Comparison of ENCODE assay signal across 24 cellular contexts in genomic region chr1:177227978-177228720, GRCh38. TPM values are rescaled to one million over a fixed set of nuclear protein-coding genes. Genes with fewer than 3 reads are reported as not detected.
DNase-seq lines count a peak whose midpoint lies in the region; FAIRE-seq and TF ChIP-seq lines count a peak whose summit lies in the region.
"Had no signal": no experiment of that assay in that cellular context is flagged by ENCODE, and none has a peak within 500 bp of the region (broad histone marks: within the 10 kb centered on the region; RNA-seq: fewer than 3 reads in every experiment).

No MANE protein-coding gene starts in this region.

- H3K27ac ChIP-seq in keratinocyte (ENCODE audit: control insufficient read depth, insufficient read depth, low read length), result no peak overlapping the region
- H3K27ac ChIP-seq: BLaER1 treated with 17β-estradiol and CSF1 and Interleukin-3, amounts not matched to agents 10 nM and 100 nM; SK-N-MC had no signal

- dilution Hi-C loops in keratinocyte (cut with MboI; ENCODE audit: extremely low pct_ligation_motif_present, low sequenced_read_pairs), result no loop called here

- H3K79me2 ChIP-seq in keratinocyte (ENCODE audit: control insufficient read depth, insufficient read depth, low read length), result no peaks in the 10 kb centered on the region

- no peak overlapping the region for H3K4me2 ChIP-seq in keratinocyte (ENCODE audit: control insufficient read depth, extremely low read depth, insufficient read depth, low read depth, low read length)
- H3K4me2 ChIP-seq: BLaER1 treated with 17β-estradiol and CSF1 and Interleukin-3, amounts not matched to agents 10 nM and 100 nM had no signal

- no peaks in the 10 kb centered on the region for H3K9me1 ChIP-seq in keratinocyte (ENCODE audit: control insufficient read depth, extremely low read depth, insufficient read depth, low read length)

- no peak overlapping the region for H3K9ac ChIP-seq in keratinocyte (ENCODE audit: control insufficient read depth, extremely low read depth, insufficient read depth, low read length)
- H3K9ac ChIP-seq: BLaER1 treated with 17β-estradiol and CSF1 and Interleukin-3, amounts not matched to agents 10 nM and 100 nM had no signal

- no peaks in the 10 kb centered on the region for H3K36me3 ChIP-seq in keratinocyte (ENCODE audit: control insufficient read depth in 2 of 2, extremely low read depth in 1 of 2, insufficient read depth in 2 of 2, low read length in 2 of 2)
- H3K36me3 ChIP-seq: BLaER1 treated with 17β-estradiol and CSF1 and Interleukin-3, amounts not matched to agents 10 nM and 100 nM had no signal

- peaks cover 11% of the 10 kb centered on the region for H3K4me1 ChIP-seq in keratinocyte (ENCODE audit: control insufficient read depth, extremely low read depth, insufficient read depth, low read length)

- peak; percentile 27 for DNase-seq in DMS79 (lab: John Stamatoyannopoulos, UW)
- peak; percentile 8 for DNase-seq in LHCN-M2 (ENCODE audit: low read depth)
- DNase-seq in NCI-H69 (lab: John Stamatoyannopoulos, UW), result peak; percentile 41
- no peak for DNase-seq in keratinocyte (ENCODE audit: low read depth, low spot score)
- no peak for DNase-seq in activated gamma-delta T cell treated with Interleukin-2 at 50 U/mL for 16 hours
- DNase-seq in DMS 273 (lab: John Stamatoyannopoulos, UW; ENCODE audit: unreplicated experiment), result no peak
- DNase-seq in activated effector memory CD4-positive, alpha-beta T cell treated with anti-CD3 and anti-CD28 coated beads, Interleukin-2, amount 50 U/mL, for 16 hours, result no peak
- DNase-seq: CD4-positive, alpha-beta memory T cell; DMS153; GDM1; GOT3; KG1; NCI-H1417 treated with DMSO at 0.1 percent for 48 hours; NCI-H1930; NCI-H524 treated with DMSO at 0.1 percent for 48 hours; NK-92 treated with Interleukin-12 subunit alpha and Interleukin-12 subunit beta, amount 100 ng/mL, for 24 hours; Right ventricle myocardium superior; SW 1271; T-helper 17 cell had no signal

- no peak overlapping the region for H2AFZ ChIP-seq in keratinocyte (ENCODE audit: control insufficient read depth, low read length)

- no peaks in the 10 kb centered on the region for H3K9me3 ChIP-seq in keratinocyte (ENCODE audit: control insufficient read depth, low read depth, low read length)
- H3K9me3 ChIP-seq: BLaER1 treated with 17β-estradiol and CSF1 and Interleukin-3, amounts not matched to agents 10 nM and 100 nM had no signal

- H4K20me1 ChIP-seq in keratinocyte (ENCODE audit: control insufficient read depth, extremely low read depth, insufficient read depth, low read length), result no peaks in the 10 kb centered on the region
- H4K20me1 ChIP-seq: BLaER1 treated with 17β-estradiol and CSF1 and Interleukin-3, amounts not matched to agents 10 nM and 100 nM had no signal

- H3K4me3 ChIP-seq in keratinocyte (ENCODE audit: control insufficient read depth in 2 of 3, extremely low read depth in 1 of 3, insufficient read depth in 2 of 3, low read depth in 1 of 3, low read length in 3 of 3), result no peak overlapping the region
- H3K4me3 ChIP-seq: BLaER1 treated with 17β-estradiol and CSF1 and Interleukin-3, amounts not matched to agents 10 nM and 100 nM; SK-N-MC had no signal

- no peak for TF ChIP-seq CTCF in keratinocyte (optimal IDR thresholded peaks at IDR 0.05 in 1 of 3, IDR thresholded peaks at IDR 0.05 in 1 of 3, conservative IDR thresholded peaks at IDR 0.05 in 1 of 3; ENCODE audit: extremely low read depth in 1 of 3, insufficient read depth in 2 of 3, low read length in 3 of 3)

- H3K27me3 ChIP-seq in keratinocyte (ENCODE audit: control insufficient read depth, extremely low read depth, insufficient read depth, low read length), result no peaks in the 10 kb centered on the region
- H3K27me3 ChIP-seq: BLaER1 treated with 17β-estradiol and CSF1 and Interleukin-3, amounts not matched to agents 10 nM and 100 nM had no signal

- FAIRE-seq in keratinocyte (lab: Jason Lieb, UNC), result peak; percentile 32
- FAIRE-seq: GM18507, HTR-8/SVneo, RCC 7860 had no signal

RNA-seq across cellular contexts. Expression of gene BRINP2, which starts 57.4 kb away (rescaled TPM):
- total RNA-seq in LHCN-M2 (2014; rRNA removed), result 0.46 and 0.71 TPM in 2 replicates
- polyA plus RNA-seq in LHCN-M2 (2012), result not detected
- polyA plus RNA-seq in keratinocyte, result 0.05 TPM in 1 of 3 replicates, not detected in the others
- polyA plus RNA-seq in keratinocyte (2011; ENCODE audit: low read depth), result not detected
- polyA plus RNA-seq in keratinocyte (2011; cell fraction: cytosol; rRNA removed), result 0.06 TPM in 1 of 2 replicates, not detected in the other
- polyA plus RNA-seq in keratinocyte (2011; cell fraction: nucleus; rRNA removed), result 0.08 and 0.11 TPM in 2 replicates
- polyA plus RNA-seq in keratinocyte (2012; ENCODE audit: low replicate concordance), result 0.02 and 0.06 TPM in 2 replicates
- not detected in 3 replicates for polyA minus RNA-seq in keratinocyte
- not detected for polyA minus RNA-seq in keratinocyte (2011; cell fraction: cytosol; rRNA and poly(A)+ RNA removed)
- polyA minus RNA-seq in keratinocyte (2011; cell fraction: nucleus; rRNA and poly(A)+ RNA removed), result not detected in 2 replicates
- total RNA-seq: CD4-positive, alpha-beta memory T cell; T-helper 17 cell had no signal
- polyA plus RNA-seq: CD4-positive, alpha-beta memory T cell had no signal

Comparison
In these comparisons a context has a peak if more than half of its experiments do, and no peak if none do; other contexts are left out.
1. DNase-seq: peak in DMS79 (single experiment), LHCN-M2 (single experiment) and NCI-H69 (single experiment); none in keratinocyte (single experiment), activated gamma-delta T cell treated with Interleukin-2 at 50 U/mL for 16 hours (single experiment), DMS 273 (single experiment) and activated effector memory CD4-positive, alpha-beta T cell treated with anti-CD3 and anti-CD28 coated beads, Interleukin-2, amount 50 U/mL, for 16 hours (single experiment).